In genomic region chr7:85022064-85022697, GRCh38 we compare ENCODE assay signal across 14 cellular contexts.
DNase-seq lines count a peak whose midpoint lies in the region; ATAC-seq, FAIRE-seq and TF ChIP-seq lines count a peak whose summit lies in the region.
"Had no signal": no experiment of that assay in that cellular context is flagged by ENCODE, and none has a peak within 500 bp of the region (broad histone marks: within the 10 kb centered on the region; RNA-seq: fewer than 3 reads in every experiment).

No MANE protein-coding gene starts in this region.

- peak; percentile 26 for DNase-seq in NCI-H82 (lab: John Stamatoyannopoulos, UW)
- no peak for DNase-seq in NCI-H82 treated with DMSO at 0.1 percent for 48 hours (lab: John Stamatoyannopoulos, UW; ENCODE audit: unreplicated experiment)
- no peak for DNase-seq in H54 (ENCODE audit: insufficient read length, low spot score)
- no peak for DNase-seq in Panc1 (ENCODE audit: low read depth, low spot score)
- no peak for DNase-seq in endothelial cell of umbilical vein (ENCODE audit: low read depth, low spot score)
- no peak for DNase-seq in GM12892 (ENCODE audit: insufficient read length)
- no peak for DNase-seq in NCI-H1694 (lab: John Stamatoyannopoulos, UW)
- DNase-seq: DMS79, NCI-H1417 treated with DMSO at 0.1 percent for 48 hours, NCI-H446 treated with DMSO at 0.1 percent for 48 hours, SIG-M5 had no signal

- BruUV-seq in Panc1 (replicated peaks; lab: Mats Ljungman, UMichigan) (no TSS peak), endothelial cell of umbilical vein (replicated peaks; lab: Mats Ljungman, UMichigan) (no TSS peak)

- TF ChIP-seq POLR2A in H54 (IDR thresholded peaks at IDR 0.05; ENCODE audit: low read depth, low read length) (no peak), endothelial cell of umbilical vein (IDR thresholded peaks at IDR 0.05; ENCODE audit: low read depth, low read length) (no peak), GM12892 (IDR thresholded peaks at IDR 0.05; ENCODE audit: low read depth, low read length) (no peak)

- dilution Hi-C loops in endothelial cell of umbilical vein (cut with MboI; ENCODE audit: extremely low pct_ligation_motif_present, low sequenced_read_pairs) = no loop called here

- H3K79me2 ChIP-seq in endothelial cell of umbilical vein (ENCODE audit: control insufficient read depth, insufficient read depth, low read length) = no peaks in the 10 kb centered on the region

- FAIRE-seq in H54 (lab: Jason Lieb, UNC) = peak; percentile 48
- peak; percentile 40 for FAIRE-seq in endothelial cell of umbilical vein (lab: Jason Lieb, UNC)
- FAIRE-seq in GM12892 (lab: Jason Lieb, UNC) = no peak

- TF ChIP-seq CTCF in Panc1 (IDR thresholded peaks at IDR 0.05) = no peak
- TF ChIP-seq CTCF in endothelial cell of umbilical vein (IDR thresholded peaks at IDR 0.05; ENCODE audit: extremely low read depth in 1 of 2, insufficient read depth in 1 of 2, low read depth in 1 of 2, low read length in 2 of 2) = no peak

- ATAC-seq in Panc1 = no peak
- ATAC-seq: CD8-positive, alpha-beta T cell had no signal

- CTCF ChIA-PET in Panc1 (lab: Charles Lee) = interaction anchor here (0.6 kb wide), 2 partner anchors 827 to 1045 kb away, joined by 3 to 4 read pairs; partner anchors contain the start of gene SEMA3A
- CTCF ChIA-PET in endothelial cell of umbilical vein (lab: Charles Lee) = interaction anchor here (0.6 to 10.6 kb wide), 22 partner anchors 8 to 1086 kb away, joined by 3 to 302 read pairs (median 4); partner anchors contain the start of gene SEMA3A

- intact Hi-C loops in Panc1 (cut with micrococcal nuclease; ENCODE audit: unreplicated experiment) (loop anchor here (2.0 to 10.0 kb wide), 3 partner anchors 607 to 1047 kb away; partner anchors contain the start of gene SEMA3A), endothelial cell of umbilical vein (cut with micrococcal nuclease) (loop anchor here (2.0 to 10.0 kb wide), 6 partner anchors 320 to 947 kb away; no protein-coding TSS in a partner anchor)

- H3K4me3 ChIP-seq in Panc1 (ENCODE audit: low read depth in 2 of 2, low read length in 2 of 2) (no peak overlapping the region), endothelial cell of umbilical vein (replicated peaks in 1 of 3; ENCODE audit: insufficient read depth in 1 of 3, low read depth in 1 of 3, low read length in 3 of 3) (no peak overlapping the region)
- H3K4me3 ChIP-seq: BLaER1 treated with 17β-estradiol and CSF1 and Interleukin-3, amounts not matched to agents 10 nM and 100 nM; HAP-1 had no signal

- no peaks in the 10 kb centered on the region for H3K9me3 ChIP-seq in Panc1 (ENCODE audit: control insufficient read depth, insufficient read depth, low read depth, low read length)
- H3K9me3 ChIP-seq in endothelial cell of umbilical vein (replicated peaks; ENCODE audit: control insufficient read depth, insufficient read depth, low read length) = no peaks in the 10 kb centered on the region
- H3K9me3 ChIP-seq: BLaER1 treated with 17β-estradiol and CSF1 and Interleukin-3, amounts not matched to agents 10 nM and 100 nM; HAP-1 had no signal

- no peak overlapping the region for H3K4me2 ChIP-seq in endothelial cell of umbilical vein (ENCODE audit: insufficient read depth, low read length)
- H3K4me2 ChIP-seq: BLaER1 treated with 17β-estradiol and CSF1 and Interleukin-3, amounts not matched to agents 10 nM and 100 nM had no signal

- H3K27ac ChIP-seq in Panc1 (ENCODE audit: low read length) = peak overlapping the region; percentile 48; the same call in 1 of the 2 replicates
- H3K27ac ChIP-seq in endothelial cell of umbilical vein (ENCODE audit: insufficient read depth, low read depth, low read length) = no peak overlapping the region
- H3K27ac ChIP-seq: BLaER1 treated with 17β-estradiol and CSF1 and Interleukin-3, amounts not matched to agents 10 nM and 100 nM had no signal

- in situ Hi-C loops in Panc1 (cut with HindIII; ENCODE audit: low pct_unique_long_range_greater_than_20kb, low sequenced_read_pairs) = no loop called here

- H3K4me1 ChIP-seq in Panc1 (ENCODE audit: control insufficient read depth, insufficient read depth, low read length) (no peaks in the 10 kb centered on the region; the same call in 1 of the 2 replicates), endothelial cell of umbilical vein (ENCODE audit: control insufficient read depth, extremely low read depth, insufficient read depth, low read length) (peaks cover 12% of the 10 kb centered on the region)

- H3K9me1 ChIP-seq in endothelial cell of umbilical vein (replicated peaks; ENCODE audit: control insufficient read depth, extremely low read depth, insufficient read depth, low read length) = no peaks in the 10 kb centered on the region

- no peaks in the 10 kb centered on the region; the same call in 1 of the 2 replicates for H3K36me3 ChIP-seq in Panc1 (ENCODE audit: control insufficient read depth, insufficient read depth, low read length)
- H3K36me3 ChIP-seq in endothelial cell of umbilical vein (ENCODE audit: control insufficient read depth in 2 of 2, extremely low read depth in 1 of 2, insufficient read depth in 2 of 2, low read length in 2 of 2) = no peaks in the 10 kb centered on the region
- H3K36me3 ChIP-seq: BLaER1 treated with 17β-estradiol and CSF1 and Interleukin-3, amounts not matched to agents 10 nM and 100 nM; HAP-1 had no signal

- H2AFZ ChIP-seq in endothelial cell of umbilical vein (ENCODE audit: low read depth, low read length) = no peak overlapping the region

- H4K20me1 ChIP-seq in endothelial cell of umbilical vein (replicated peaks; ENCODE audit: control insufficient read depth, extremely low read depth, insufficient read depth, low read length) = no peaks in the 10 kb centered on the region
- H4K20me1 ChIP-seq: BLaER1 treated with 17β-estradiol and CSF1 and Interleukin-3, amounts not matched to agents 10 nM and 100 nM had no signal

- H3K27me3 ChIP-seq in Panc1 (ENCODE audit: control insufficient read depth, insufficient read depth, low read length) = no peaks in the 10 kb centered on the region
- H3K27me3 ChIP-seq in endothelial cell of umbilical vein (ENCODE audit: control insufficient read depth in 2 of 2, insufficient read depth in 2 of 2, low read length in 2 of 2) = no peaks in the 10 kb centered on the region
- H3K27me3 ChIP-seq: BLaER1 treated with 17β-estradiol and CSF1 and Interleukin-3, amounts not matched to agents 10 nM and 100 nM had no signal

- no peak overlapping the region for H3K9ac ChIP-seq in endothelial cell of umbilical vein (replicated peaks; ENCODE audit: extremely low read depth, insufficient read depth, low read length)
- H3K9ac ChIP-seq: BLaER1 treated with 17β-estradiol and CSF1 and Interleukin-3, amounts not matched to agents 10 nM and 100 nM had no signal

- POLR2A ChIA-PET in Panc1 (lab: Charles Lee) (no interaction called here), endothelial cell of umbilical vein (lab: Charles Lee) (no interaction called here)

TF ChIP-seq in endothelial cell of umbilical vein, 7 proteins besides CTCF, POLR2A, EP300 and RAD21:
- no peak for TF ChIP-seq MYC (IDR thresholded peaks at IDR 0.05; ENCODE audit: low read depth, low read length)
- TF ChIP-seq POLR2AphosphoS5 (IDR thresholded peaks at IDR 0.05; ENCODE audit: insufficient read depth, low read depth, low read length) = no peak
- no peak for TF ChIP-seq GATA2 (IDR thresholded peaks at IDR 0.05; ENCODE audit: insufficient read depth, insufficient read length, low read depth, low read length)
- TF ChIP-seq EZH2 (IDR thresholded peaks at IDR 0.05; ENCODE audit: borderline replicate concordance, low read depth, low read length, severe bottlenecking) = no peak
- TF ChIP-seq MAX (IDR thresholded peaks at IDR 0.05; ENCODE audit: insufficient read depth, insufficient read length) = no peak
- TF ChIP-seq JUN (IDR thresholded peaks at IDR 0.05; ENCODE audit: borderline replicate concordance, insufficient read depth, insufficient read length, low read depth) = no peak
- TF ChIP-seq FOS (IDR thresholded peaks at IDR 0.05; ENCODE audit: borderline replicate concordance, insufficient read depth, low read length) = no peak
